In genomic region chr10:47278720-47279119, GRCh38 we compare ENCODE assay signal across 1 cellular context.
TF ChIP-seq lines count a peak whose summit lies in the region.

No MANE protein-coding gene starts in this region.

TF ChIP-seq in GM23338, 12 proteins besides CTCF, POLR2A, EP300 and RAD21:
- TF ChIP-seq STAT1 (IDR thresholded peaks at IDR 0.05; ENCODE audit: unreplicated experiment) (no peak), JUNB (IDR thresholded peaks at IDR 0.05; ENCODE audit: unreplicated experiment) (no peak), EZH2 (IDR thresholded peaks at IDR 0.05; ENCODE audit: low read depth, unreplicated experiment) (no peak), EZH2phosphoT487 (IDR thresholded peaks at IDR 0.05; ENCODE audit: unreplicated experiment) (no peak)
TF ChIP-seq in GM23338: peak in this region for 0.
